ENCODE assay signal across 14 cellular contexts in genomic region chr5:16679863-16680262, GRCh38.
DNase-seq lines count a peak whose midpoint lies in the region; ATAC-seq, FAIRE-seq and TF ChIP-seq lines count a peak whose summit lies in the region.
"Had no signal": no experiment of that assay in that cellular context is flagged by ENCODE, and none has a peak within 500 bp of the region (broad histone marks: within the 10 kb centered on the region; RNA-seq: fewer than 3 reads in every experiment).

No MANE protein-coding gene starts in this region.

- H3K36me3 ChIP-seq in PC-3 (ENCODE audit: low read depth, low read length): peaks cover 60% of the 10 kb centered on the region
- peaks cover 50 to 60% of the 10 kb centered on the region in 2 experiments for H3K36me3 ChIP-seq in endothelial cell of umbilical vein (ENCODE audit: control insufficient read depth in 2 of 2, extremely low read depth in 1 of 2, insufficient read depth in 2 of 2, low read length in 2 of 2)

- H3K9me1 ChIP-seq in endothelial cell of umbilical vein (replicated peaks; ENCODE audit: control insufficient read depth, extremely low read depth, insufficient read depth, low read length): no peaks in the 10 kb centered on the region

- H3K4me2 ChIP-seq in PC-3 (ENCODE audit: low read length) (no peak overlapping the region), endothelial cell of umbilical vein (ENCODE audit: insufficient read depth, low read length) (no peak overlapping the region)

- CTCF ChIA-PET in PC-3 (lab: Charles Lee): no interaction called here
- CTCF ChIA-PET in endothelial cell of umbilical vein (lab: Charles Lee): interaction anchor here (0.7 to 1.4 kb wide), 4 partner anchors 10 to 523 kb away, joined by 3 to 5 read pairs (median 4); no protein-coding TSS in a partner anchor

- H3F3A ChIP-seq in PC-3 (ENCODE audit: low read length, unreplicated experiment): no peaks in the 10 kb centered on the region

- H3K4me1 ChIP-seq in PC-3 (ENCODE audit: insufficient read depth, low read length): no peaks in the 10 kb centered on the region
- H3K4me1 ChIP-seq in endothelial cell of umbilical vein (ENCODE audit: control insufficient read depth, extremely low read depth, insufficient read depth, low read length): no peaks in the 10 kb centered on the region

- TF ChIP-seq CTCF in 22Rv1 (IDR thresholded peaks at IDR 0.05) (peak; percentile 34), PC-3 (conservative IDR thresholded peaks at IDR 0.05; ENCODE audit: low read depth, low read length) (peak; percentile 59), endothelial cell of umbilical vein (IDR thresholded peaks at IDR 0.05; ENCODE audit: extremely low read depth in 1 of 2, insufficient read depth in 1 of 2, low read depth in 1 of 2, low read length in 2 of 2) (peak in 1 of 2 donors; percentile 16)

- no peak overlapping the region for H3K9ac ChIP-seq in PC-3 (ENCODE audit: low read length)
- no peak overlapping the region for H3K9ac ChIP-seq in endothelial cell of umbilical vein (replicated peaks; ENCODE audit: extremely low read depth, insufficient read depth, low read length)

- intact Hi-C loops in PC-3 (cut with micrococcal nuclease) (no loop called here), endothelial cell of umbilical vein (cut with micrococcal nuclease) (no loop called here)

- in situ Hi-C loops in G401 (cut with HindIII; ENCODE audit: low sequenced_read_pairs): no loop called here

- POLR2A ChIA-PET in PC-3 (lab: Charles Lee; ENCODE audit: unreplicated experiment): no interaction called here
- POLR2A ChIA-PET in endothelial cell of umbilical vein (lab: Charles Lee): interaction anchor here (0.6 kb wide), 1 partner anchor 183 kb away, joined by 3 read pairs; no protein-coding TSS in a partner anchor

- H3K27ac ChIP-seq in 22Rv1 (no peak overlapping the region), PC-3 (ENCODE audit: low read length) (no peak overlapping the region), endothelial cell of umbilical vein (ENCODE audit: insufficient read depth, low read depth, low read length) (no peak overlapping the region), caudate nucleus (ENCODE audit: low read depth, low read length) (no peak overlapping the region)
- H3K27ac ChIP-seq: esophagus squamous epithelium had no signal

- peak; percentile 11 for DNase-seq in COLO668 (lab: John Stamatoyannopoulos, UW; ENCODE audit: unreplicated experiment)
- peak; percentile 24 for DNase-seq in PC-3
- no peak for DNase-seq in endothelial cell of umbilical vein (ENCODE audit: low read depth, low spot score)
- DNase-seq in G401 (ENCODE audit: low spot score): no peak
- DNase-seq in hippocampal formation (lab: John Stamatoyannopoulos, UW): no peak
- DNase-seq in caudate nucleus (lab: John Stamatoyannopoulos, UW): no peak
- DNase-seq: activated naive CD4-positive, alpha-beta T cell treated with anti-CD3 and anti-CD28 coated beads for 36 hours; dorsolateral prefrontal cortex; esophagus squamous epithelium; midbrain; NCI-H2107 had no signal

- H3K9me2 ChIP-seq in PC-3 (replicated peaks; ENCODE audit: low read length): no peaks in the 10 kb centered on the region

- no peak for TF ChIP-seq POLR2A in endothelial cell of umbilical vein (IDR thresholded peaks at IDR 0.05; ENCODE audit: low read depth, low read length)

- H3K9me3 ChIP-seq in PC-3 (ENCODE audit: low read length) (no peaks in the 10 kb centered on the region), endothelial cell of umbilical vein (replicated peaks; ENCODE audit: control insufficient read depth, insufficient read depth, low read length) (no peaks in the 10 kb centered on the region)
- H3K9me3 ChIP-seq: esophagus squamous epithelium had no signal

- dilution Hi-C loops in endothelial cell of umbilical vein (cut with MboI; ENCODE audit: extremely low pct_ligation_motif_present, low sequenced_read_pairs): loop anchor here (25.0 kb wide), 1 partner anchor 507 kb away; no protein-coding TSS in a partner anchor

- H3K4me3 ChIP-seq in PC-3 (ENCODE audit: low read length) (no peak overlapping the region), endothelial cell of umbilical vein (replicated peaks in 1 of 3; ENCODE audit: insufficient read depth in 1 of 3, low read depth in 1 of 3, low read length in 3 of 3) (no peak overlapping the region)
- H3K4me3 ChIP-seq: dorsolateral prefrontal cortex, esophagus squamous epithelium had no signal

- H4K20me1 ChIP-seq in PC-3 (ENCODE audit: low read length) (no peaks in the 10 kb centered on the region), endothelial cell of umbilical vein (replicated peaks; ENCODE audit: control insufficient read depth, extremely low read depth, insufficient read depth, low read length) (no peaks in the 10 kb centered on the region)

- H2AFZ ChIP-seq in PC-3 (ENCODE audit: low read length) (no peak overlapping the region), endothelial cell of umbilical vein (ENCODE audit: low read depth, low read length) (no peak overlapping the region)

- no peak for ATAC-seq in PC-3
- no peak for ATAC-seq in GM18909 (IDR thresholded peaks at IDR 0.05; ENCODE audit: poor library complexity, unreplicated experiment)

- BruUV-seq in PC-3 (replicated peaks; lab: Mats Ljungman, UMichigan) (no TSS peak), endothelial cell of umbilical vein (replicated peaks; lab: Mats Ljungman, UMichigan) (no TSS peak)

- H3K27me3 ChIP-seq in PC-3 (ENCODE audit: low read length): no peaks in the 10 kb centered on the region
- no peaks in the 10 kb centered on the region for H3K27me3 ChIP-seq in endothelial cell of umbilical vein (ENCODE audit: control insufficient read depth in 2 of 2, insufficient read depth in 2 of 2, low read length in 2 of 2)
- H3K27me3 ChIP-seq: dorsolateral prefrontal cortex, esophagus squamous epithelium had no signal

- H3K79me2 ChIP-seq in PC-3 (ENCODE audit: low read length) (no peaks in the 10 kb centered on the region), endothelial cell of umbilical vein (ENCODE audit: control insufficient read depth, insufficient read depth, low read length) (no peaks in the 10 kb centered on the region)

- peak; percentile 31 for FAIRE-seq in endothelial cell of umbilical vein (lab: Jason Lieb, UNC)
- FAIRE-seq: GM19239 had no signal

TF ChIP-seq in endothelial cell of umbilical vein, 7 proteins besides CTCF, POLR2A, EP300 and RAD21:
- TF ChIP-seq POLR2AphosphoS5 (IDR thresholded peaks at IDR 0.05; ENCODE audit: insufficient read depth, low read depth, low read length) (no peak), FOS (IDR thresholded peaks at IDR 0.05; ENCODE audit: borderline replicate concordance, insufficient read depth, low read length) (no peak), MYC (IDR thresholded peaks at IDR 0.05; ENCODE audit: low read depth, low read length) (no peak), GATA2 (IDR thresholded peaks at IDR 0.05; ENCODE audit: insufficient read depth, insufficient read length, low read depth, low read length) (no peak), JUN (IDR thresholded peaks at IDR 0.05; ENCODE audit: borderline replicate concordance, insufficient read depth, insufficient read length, low read depth) (no peak), MAX (IDR thresholded peaks at IDR 0.05; ENCODE audit: insufficient read depth, insufficient read length) (no peak), EZH2 (IDR thresholded peaks at IDR 0.05; ENCODE audit: borderline replicate concordance, low read depth, low read length, severe bottlenecking) (no peak)

Comparison
In these comparisons a context has a peak if more than half of its experiments do, and no peak if none do; other contexts are left out.
1. DNase-seq: peak in COLO668 (single experiment) and PC-3 (single experiment); none in endothelial cell of umbilical vein (single experiment), G401 (single experiment), hippocampal formation (0 of 2) and caudate nucleus (0 of 61).